Comparison of ENCODE assay signal across 28 cellular contexts in genomic region chr20:22383156-22383555, GRCh38.
DNase-seq lines count a peak whose midpoint lies in the region; ATAC-seq and TF ChIP-seq lines count a peak whose summit lies in the region.
"Had no signal": no experiment of that assay in that cellular context is flagged by ENCODE, and none has a peak within 500 bp of the region (broad histone marks: within the 10 kb centered on the region; RNA-seq: fewer than 3 reads in every experiment).

No MANE protein-coding gene starts in this region.

- H3K27me3 ChIP-seq in RWPE2 (ENCODE audit: insufficient read depth, poor library complexity, severe bottlenecking): no peaks in the 10 kb centered on the region

- no peaks in the 10 kb centered on the region for H3K9me3 ChIP-seq in RWPE2 (ENCODE audit: severe bottlenecking)
- H3K9me3 ChIP-seq: esophagus squamous epithelium, gastroesophageal sphincter had no signal

- no peaks in the 10 kb centered on the region for H3K36me3 ChIP-seq in RWPE2 (ENCODE audit: low read depth)
- H3K36me3 ChIP-seq: esophagus squamous epithelium, gastroesophageal sphincter had no signal

- H3K36me3 Mint-ChIP-seq in T-helper 2 cell treated with Interferon-gamma antibody and Interleukin-4, amounts not matched to agents 5 μg/mL and 100 μg/mL, for 36 hours (ENCODE audit: low read depth): no peaks in the 10 kb centered on the region
- H3K36me3 Mint-ChIP-seq: activated naive CD8-positive, alpha-beta T cell; natural killer cell treated with Interleukin-12 subunit alpha and Interleukin-12 subunit beta and Interleukin-15 and Interleukin-18, amount 100 ng/mL, for 72 hours; type B pancreatic cell had no signal

- no peak overlapping the region for H3K27ac Mint-ChIP-seq in T-helper 2 cell treated with Interferon-gamma antibody and Interleukin-4, amounts not matched to agents 5 μg/mL and 100 μg/mL, for 36 hours
- H3K27ac Mint-ChIP-seq: activated CD4-positive, alpha-beta memory T cell treated with anti-CD3 and anti-CD28 coated beads, Interleukin-2, amount 10 ng/mL, durations not matched to agents 7 days and 5 days; activated naive CD8-positive, alpha-beta T cell; activated T-helper 17 cell treated with anti-CD3 and anti-CD28 coated beads, Interleukin-2, amount 50 U/mL, for 72 hours; H9; natural killer cell treated with Interleukin-12 subunit alpha and Interleukin-12 subunit beta and Interleukin-15 and Interleukin-18, amount 100 ng/mL, for 72 hours; type B pancreatic cell had no signal

- peaks cover 63% of the 10 kb centered on the region for H3K4me1 ChIP-seq in RWPE2 (ENCODE audit: insufficient read depth, poor library complexity, severe bottlenecking)
- H3K4me1 ChIP-seq: gastroesophageal sphincter had no signal

- no peaks in the 10 kb centered on the region for H3K9me3 Mint-ChIP-seq in T-helper 2 cell treated with Interferon-gamma antibody and Interleukin-4, amounts not matched to agents 5 μg/mL and 100 μg/mL, for 36 hours
- H3K9me3 Mint-ChIP-seq: activated CD4-positive, alpha-beta memory T cell treated with anti-CD3 and anti-CD28 coated beads, Interleukin-2, amount 10 ng/mL, durations not matched to agents 7 days and 5 days; H9; type B pancreatic cell had no signal

- ATAC-seq in RWPE2 (ENCODE audit: low read depth): peak; percentile 13; the same call in 2 of the 3 replicates
- ATAC-seq: activated CD4-positive, CD25-positive, alpha-beta regulatory T cell treated with anti-CD3 and anti-CD28 coated beads, Interleukin-2, amount 50 U/mL, for 24 hours; activated T-helper 17 cell treated with anti-CD3 and anti-CD28 coated beads, Interleukin-2, amount 50 U/mL, for 72 hours; gastroesophageal sphincter; natural killer cell treated with Interleukin-12 subunit alpha and Interleukin-12 subunit beta and Interleukin-15 and Interleukin-18, amount 100 ng/mL, for 72 hours had no signal

- H3K4me3 ChIP-seq in AG10803 (ENCODE audit: low read length): no peak overlapping the region
- no peak overlapping the region for H3K4me3 ChIP-seq in RWPE2 (ENCODE audit: severe bottlenecking)
- H3K4me3 ChIP-seq: esophagus squamous epithelium, gastroesophageal sphincter had no signal

- TF ChIP-seq CTCF in AG10803 (conservative IDR thresholded peaks at IDR 0.05; ENCODE audit: low read length) (no peak), RWPE2 (IDR thresholded peaks at IDR 0.05; ENCODE audit: poor library complexity, severe bottlenecking) (no peak)

- H3K4me3 Mint-ChIP-seq in T-helper 2 cell treated with Interferon-gamma antibody and Interleukin-4, amounts not matched to agents 5 μg/mL and 100 μg/mL, for 36 hours: no peak overlapping the region
- H3K4me3 Mint-ChIP-seq: activated CD4-positive, alpha-beta memory T cell treated with anti-CD3 and anti-CD28 coated beads, Interleukin-2, amount 10 ng/mL, durations not matched to agents 7 days and 5 days; activated naive CD8-positive, alpha-beta T cell; activated T-helper 17 cell treated with anti-CD3 and anti-CD28 coated beads, Interleukin-2, amount 50 U/mL, for 72 hours; central memory CD8-positive, alpha-beta T cell; H9; natural killer cell treated with Interleukin-12 subunit alpha and Interleukin-12 subunit beta and Interleukin-15 and Interleukin-18, amount 100 ng/mL, for 72 hours; type B pancreatic cell had no signal

- peak; percentile 48 for DNase-seq in AG10803 (ENCODE audit: low read depth)
- DNase-seq in LHCN-M2 (ENCODE audit: low read depth): peak; percentile 80
- no peak for DNase-seq in RWPE2 (ENCODE audit: low spot score)
- peak; percentile 5 for DNase-seq in iris pigment epithelial cell (ENCODE audit: low read depth)
- no peak for DNase-seq in activated CD8-positive, alpha-beta memory T cell treated with anti-CD3 and anti-CD28 coated beads, Interleukin-2, amount 50 U/mL, for 48 hours
- no peak for DNase-seq in T-helper 2 cell
- no peak for DNase-seq in T-helper 2 cell treated with Interferon-gamma antibody and Interleukin-4, amounts not matched to agents 5 μg/mL and 100 μg/mL, for 36 hours (ENCODE audit: low spot score)
- no peak for DNase-seq in activated CD4-positive, alpha-beta T cell treated with anti-CD3 and anti-CD28 coated beads for 1 hour
- DNase-seq: activated CD4-positive, alpha-beta memory T cell treated with anti-CD3 and anti-CD28 coated beads, Interleukin-2, amount 10 ng/mL, durations not matched to agents 7 days and 5 days; anterior cingulate cortex; dermis blood vessel endothelial cell; DMS79 treated with DMSO at 0.1 percent for 48 hours; esophagus squamous epithelium; H9; KG1; midbrain; NCI-H1092; NCI-H1694 treated with DMSO at 0.1 percent for 48 hours; SHP77 treated with DMSO at 0.1 percent for 48 hours; stimulated activated CD4-positive, alpha-beta T cell treated with anti-CD3 and anti-CD28 coated beads, Interleukin-2, amount 100 ng/mL, for 24 hours had no signal

- H3K27ac ChIP-seq in RWPE2 (ENCODE audit: poor library complexity, severe bottlenecking): peak overlapping the region; percentile 95
- H3K27ac ChIP-seq: C4-2B, esophagus squamous epithelium, gastroesophageal sphincter had no signal

- H3K27me3 Mint-ChIP-seq in T-helper 2 cell treated with Interferon-gamma antibody and Interleukin-4, amounts not matched to agents 5 μg/mL and 100 μg/mL, for 36 hours (ENCODE audit: low read depth): no peaks in the 10 kb centered on the region
- H3K27me3 Mint-ChIP-seq: activated CD4-positive, alpha-beta memory T cell treated with anti-CD3 and anti-CD28 coated beads, Interleukin-2, amount 10 ng/mL, durations not matched to agents 7 days and 5 days; activated naive CD8-positive, alpha-beta T cell; activated T-helper 17 cell treated with anti-CD3 and anti-CD28 coated beads, Interleukin-2, amount 50 U/mL, for 72 hours; central memory CD8-positive, alpha-beta T cell; natural killer cell treated with Interleukin-12 subunit alpha and Interleukin-12 subunit beta and Interleukin-15 and Interleukin-18, amount 100 ng/mL, for 72 hours had no signal

- no peaks in the 10 kb centered on the region for H3K4me1 Mint-ChIP-seq in T-helper 2 cell treated with Interferon-gamma antibody and Interleukin-4, amounts not matched to agents 5 μg/mL and 100 μg/mL, for 36 hours (ENCODE audit: low read depth)
- H3K4me1 Mint-ChIP-seq: activated CD4-positive, alpha-beta memory T cell treated with anti-CD3 and anti-CD28 coated beads, Interleukin-2, amount 10 ng/mL, durations not matched to agents 7 days and 5 days; activated T-helper 17 cell treated with anti-CD3 and anti-CD28 coated beads, Interleukin-2, amount 50 U/mL, for 72 hours; central memory CD8-positive, alpha-beta T cell; H9 had no signal

Comparison
In these comparisons a context has a peak if more than half of its experiments do, and no peak if none do; other contexts are left out.
1. DNase-seq: peak in AG10803 (single experiment), LHCN-M2 (single experiment) and iris pigment epithelial cell (single experiment); none in RWPE2 (single experiment), activated CD8-positive, alpha-beta memory T cell treated with anti-CD3 and anti-CD28 coated beads, Interleukin-2, amount 50 U/mL, for 48 hours (single experiment), T-helper 2 cell (0 of 5), T-helper 2 cell treated with Interferon-gamma antibody and Interleukin-4, amounts not matched to agents 5 μg/mL and 100 μg/mL, for 36 hours (single experiment) and activated CD4-positive, alpha-beta T cell treated with anti-CD3 and anti-CD28 coated beads for 1 hour (single experiment).